ENCODE assay signal across 9 cellular contexts in genomic region chr11:106690923-106691322, GRCh38.
"Had no signal": no experiment of that assay in that cellular context is flagged by ENCODE, and none has a peak within 500 bp of the region (broad histone marks: within the 10 kb centered on the region; RNA-seq: fewer than 3 reads in every experiment).

No MANE protein-coding gene starts in this region.

- H3K9ac ChIP-seq: GM23248, KMS-11 had no signal

- H2AFZ ChIP-seq: GM23248 had no signal

- H3K9me3 ChIP-seq: HAP-1 had no signal

- H3K4me3 ChIP-seq: GM23248, HAP-1 had no signal

- H3K4me2 ChIP-seq: KMS-11 had no signal

- ATAC-seq: HCT116, HepG2 had no signal

- H3K36me3 ChIP-seq: HAP-1 had no signal

- DNase-seq: GM23248, GOT3, H7, KBM-7 had no signal

- H3K27ac ChIP-seq: GM23248, HL-60, KMS-11 had no signal

- H3K4me1 ChIP-seq: HAP-1 had no signal
